Comparison of ENCODE assay signal across 1 cellular context in the genomic region with DNA sequence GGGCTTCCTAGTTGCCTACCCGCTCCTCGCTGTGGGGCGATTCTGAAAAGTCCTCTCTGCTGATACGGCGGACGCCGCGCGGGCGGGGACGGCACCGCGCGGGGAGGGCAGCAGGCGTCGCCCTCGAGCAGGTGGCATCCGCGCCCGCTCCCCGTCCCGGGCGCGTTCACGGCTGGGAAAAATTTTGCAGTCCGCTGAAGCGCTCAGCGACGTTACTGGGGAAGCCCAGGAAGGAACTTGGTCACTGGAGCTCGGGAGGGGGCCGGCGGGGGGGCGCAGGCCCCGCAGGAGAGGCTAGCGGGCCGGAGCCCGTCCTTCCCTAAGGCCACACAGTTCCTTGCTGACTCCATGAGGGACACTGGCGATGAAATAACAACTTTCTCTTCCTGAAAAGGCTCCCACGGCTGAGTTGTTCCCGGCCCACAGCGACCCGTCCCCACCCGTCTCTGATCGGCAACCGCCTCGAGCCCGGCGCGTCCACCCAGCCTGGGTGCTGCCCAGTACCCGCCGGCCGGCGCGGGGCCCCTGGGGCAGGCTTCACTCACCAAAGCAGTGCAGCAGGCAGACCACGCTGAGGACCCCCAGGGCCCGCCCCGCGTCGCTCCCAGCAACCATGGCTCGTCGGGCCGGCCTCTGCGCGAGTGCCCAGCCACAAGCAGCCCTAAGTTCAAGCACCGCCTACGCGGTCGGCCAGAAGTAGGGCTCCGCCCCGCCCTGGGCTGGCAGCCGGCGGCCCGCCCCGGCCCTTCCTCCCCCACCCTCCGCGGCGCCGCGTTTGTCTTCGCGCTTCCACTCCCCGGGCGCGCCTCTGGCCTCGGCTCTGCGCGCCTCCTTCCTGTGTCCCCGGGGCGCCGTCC.
TF ChIP-seq lines count a peak whose summit lies in the region.

A gene with protein sequence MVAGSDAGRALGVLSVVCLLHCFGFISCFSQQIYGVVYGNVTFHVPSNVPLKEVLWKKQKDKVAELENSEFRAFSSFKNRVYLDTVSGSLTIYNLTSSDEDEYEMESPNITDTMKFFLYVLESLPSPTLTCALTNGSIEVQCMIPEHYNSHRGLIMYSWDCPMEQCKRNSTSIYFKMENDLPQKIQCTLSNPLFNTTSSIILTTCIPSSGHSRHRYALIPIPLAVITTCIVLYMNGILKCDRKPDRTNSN (minus strand): TSS at position 669 of the 857 bp plus-strand sequence. CDS start 54 bp downstream, at position 615.

TF ChIP-seq in K562, 482 proteins besides CTCF, POLR2A, EP300 and RAD21 (continued from another document):
- TF ChIP-seq SPI1 (IDR thresholded peaks at IDR 0.05; ENCODE audit: borderline replicate concordance, low read depth, low read length) (peak; percentile 13; the same call in 1 of the 2 replicates), POLR2H (tag; IDR thresholded peaks at IDR 0.05; ENCODE audit: low read depth) (peak; percentile 88), BRD4 (IDR thresholded peaks at IDR 0.05) (peak; percentile 70; the same call in 1 of the 2 replicates), CBX1 (IDR thresholded peaks at IDR 0.05; ENCODE audit: low read depth) (peak; percentile 71)
- TF ChIP-seq, protein P1, sequence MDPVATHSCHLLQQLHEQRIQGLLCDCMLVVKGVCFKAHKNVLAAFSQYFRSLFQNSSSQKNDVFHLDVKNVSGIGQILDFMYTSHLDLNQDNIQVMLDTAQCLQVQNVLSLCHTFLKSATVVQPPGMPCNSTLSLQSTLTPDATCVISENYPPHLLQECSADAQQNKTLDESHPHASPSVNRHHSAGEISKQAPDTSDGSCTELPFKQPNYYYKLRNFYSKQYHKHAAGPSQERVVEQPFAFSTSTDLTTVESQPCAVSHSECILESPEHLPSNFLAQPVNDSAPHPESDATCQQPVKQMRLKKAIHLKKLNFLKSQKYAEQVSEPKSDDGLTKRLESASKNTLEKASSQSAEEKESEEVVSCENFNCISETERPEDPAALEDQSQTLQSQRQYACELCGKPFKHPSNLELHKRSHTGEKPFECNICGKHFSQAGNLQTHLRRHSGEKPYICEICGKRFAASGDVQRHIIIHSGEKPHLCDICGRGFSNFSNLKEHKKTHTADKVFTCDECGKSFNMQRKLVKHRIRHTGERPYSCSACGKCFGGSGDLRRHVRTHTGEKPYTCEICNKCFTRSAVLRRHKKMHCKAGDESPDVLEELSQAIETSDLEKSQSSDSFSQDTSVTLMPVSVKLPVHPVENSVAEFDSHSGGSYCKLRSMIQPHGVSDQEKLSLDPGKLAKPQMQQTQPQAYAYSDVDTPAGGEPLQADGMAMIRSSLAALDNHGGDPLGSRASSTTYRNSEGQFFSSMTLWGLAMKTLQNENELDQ (CRISPR knock-in tag; IDR thresholded peaks at IDR 0.05; ENCODE audit: borderline replicate concordance): no peak
- TF ChIP-seq, protein P2, sequence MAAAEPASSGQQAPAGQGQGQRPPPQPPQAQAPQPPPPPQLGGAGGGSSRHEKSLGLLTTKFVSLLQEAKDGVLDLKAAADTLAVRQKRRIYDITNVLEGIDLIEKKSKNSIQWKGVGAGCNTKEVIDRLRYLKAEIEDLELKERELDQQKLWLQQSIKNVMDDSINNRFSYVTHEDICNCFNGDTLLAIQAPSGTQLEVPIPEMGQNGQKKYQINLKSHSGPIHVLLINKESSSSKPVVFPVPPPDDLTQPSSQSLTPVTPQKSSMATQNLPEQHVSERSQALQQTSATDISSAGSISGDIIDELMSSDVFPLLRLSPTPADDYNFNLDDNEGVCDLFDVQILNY (CRISPR knock-in tag; IDR thresholded peaks at IDR 0.05): 0 out of 2 replicates have a peak, but pooled peaks have one; percentile 67
- TF ChIP-seq, protein P3, sequence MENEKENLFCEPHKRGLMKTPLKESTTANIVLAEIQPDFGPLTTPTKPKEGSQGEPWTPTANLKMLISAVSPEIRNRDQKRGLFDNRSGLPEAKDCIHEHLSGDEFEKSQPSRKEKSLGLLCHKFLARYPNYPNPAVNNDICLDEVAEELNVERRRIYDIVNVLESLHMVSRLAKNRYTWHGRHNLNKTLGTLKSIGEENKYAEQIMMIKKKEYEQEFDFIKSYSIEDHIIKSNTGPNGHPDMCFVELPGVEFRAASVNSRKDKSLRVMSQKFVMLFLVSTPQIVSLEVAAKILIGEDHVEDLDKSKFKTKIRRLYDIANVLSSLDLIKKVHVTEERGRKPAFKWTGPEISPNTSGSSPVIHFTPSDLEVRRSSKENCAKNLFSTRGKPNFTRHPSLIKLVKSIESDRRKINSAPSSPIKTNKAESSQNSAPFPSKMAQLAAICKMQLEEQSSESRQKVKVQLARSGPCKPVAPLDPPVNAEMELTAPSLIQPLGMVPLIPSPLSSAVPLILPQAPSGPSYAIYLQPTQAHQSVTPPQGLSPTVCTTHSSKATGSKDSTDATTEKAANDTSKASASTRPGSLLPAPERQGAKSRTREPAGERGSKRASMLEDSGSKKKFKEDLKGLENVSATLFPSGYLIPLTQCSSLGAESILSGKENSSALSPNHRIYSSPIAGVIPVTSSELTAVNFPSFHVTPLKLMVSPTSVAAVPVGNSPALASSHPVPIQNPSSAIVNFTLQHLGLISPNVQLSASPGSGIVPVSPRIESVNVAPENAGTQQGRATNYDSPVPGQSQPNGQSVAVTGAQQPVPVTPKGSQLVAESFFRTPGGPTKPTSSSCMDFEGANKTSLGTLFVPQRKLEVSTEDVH (IDR thresholded peaks at IDR 0.05; ENCODE audit: low read depth, partially characterized antibody): no peak
- TF ChIP-seq, protein P4, sequence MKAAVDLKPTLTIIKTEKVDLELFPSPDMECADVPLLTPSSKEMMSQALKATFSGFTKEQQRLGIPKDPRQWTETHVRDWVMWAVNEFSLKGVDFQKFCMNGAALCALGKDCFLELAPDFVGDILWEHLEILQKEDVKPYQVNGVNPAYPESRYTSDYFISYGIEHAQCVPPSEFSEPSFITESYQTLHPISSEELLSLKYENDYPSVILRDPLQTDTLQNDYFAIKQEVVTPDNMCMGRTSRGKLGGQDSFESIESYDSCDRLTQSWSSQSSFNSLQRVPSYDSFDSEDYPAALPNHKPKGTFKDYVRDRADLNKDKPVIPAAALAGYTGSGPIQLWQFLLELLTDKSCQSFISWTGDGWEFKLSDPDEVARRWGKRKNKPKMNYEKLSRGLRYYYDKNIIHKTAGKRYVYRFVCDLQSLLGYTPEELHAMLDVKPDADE (conservative IDR thresholded peaks at IDR 0.05; ENCODE audit: control insufficient read depth, low read depth, low read length): peak; percentile 54
